In genomic region chr5:12570688-12571087, GRCh38 we compare ENCODE assay signal across 25 cellular contexts.
DNase-seq lines count a peak whose midpoint lies in the region; ATAC-seq, FAIRE-seq and TF ChIP-seq lines count a peak whose summit lies in the region.
"Had no signal": no experiment of that assay in that cellular context is flagged by ENCODE, and none has a peak within 500 bp of the region (broad histone marks: within the 10 kb centered on the region; RNA-seq: fewer than 3 reads in every experiment).

No MANE protein-coding gene starts in this region.

- no peak overlapping the region for H3K4me3 Mint-ChIP-seq in progenitor cell of endocrine pancreas (ENCODE audit: low read depth)
- H3K4me3 Mint-ChIP-seq: CD14-positive monocyte; CD4-positive, alpha-beta T cell; CD8-positive, alpha-beta memory T cell had no signal

- ATAC-seq in sciatic nerve = no peak
- ATAC-seq: A549, HCT116 had no signal

- no peaks in the 10 kb centered on the region for H3K27me3 Mint-ChIP-seq in progenitor cell of endocrine pancreas
- H3K27me3 Mint-ChIP-seq: CD4-positive, alpha-beta T cell; CD8-positive, alpha-beta memory T cell had no signal

- TF ChIP-seq CTCF in progenitor cell of endocrine pancreas (IDR thresholded peaks at IDR 0.05; ENCODE audit: unreplicated experiment) = no peak

- H3K27ac Mint-ChIP-seq in progenitor cell of endocrine pancreas = peak overlapping the region; percentile 56
- H3K27ac Mint-ChIP-seq: CD14-positive monocyte; CD4-positive, alpha-beta T cell had no signal

- H3K4me1 Mint-ChIP-seq in progenitor cell of endocrine pancreas (ENCODE audit: low read depth) = peaks cover 10% of the 10 kb centered on the region
- H3K4me1 Mint-ChIP-seq: CD14-positive monocyte; CD8-positive, alpha-beta memory T cell had no signal

- DNase-seq in HS-27A (ENCODE audit: low read depth) (peak; percentile 2), HTR-8/SVneo (ENCODE audit: insufficient read length, low spot score) (peak; percentile 7), astrocyte of the hippocampus (ENCODE audit: low read depth, low spot score) (peak; percentile 0), progenitor cell of endocrine pancreas (ENCODE audit: low spot score, unreplicated experiment) (no peak), HCEC 1CT (no peak), sciatic nerve (ENCODE audit: low spot score) (no peak)
- DNase-seq in stimulated activated CD4-positive, alpha-beta T cell treated with anti-CD3 and anti-CD28 coated beads, Interleukin-1b, Interleukin-23, amount 100 ng/mL, for 48 hours = no peak
- DNase-seq: 8988T; ACHN; AML-193; BE2C; CD4-positive, alpha-beta T cell; CD8-positive, alpha-beta memory T cell; DMS 273 treated with DMSO at 0.1 percent for 48 hours; DMS79; EL; GF-D8; GM23248; H7 had no signal

- H3K36me3 Mint-ChIP-seq in progenitor cell of endocrine pancreas (ENCODE audit: insufficient read depth) = no peaks in the 10 kb centered on the region
- H3K36me3 Mint-ChIP-seq: CD14-positive monocyte; CD8-positive, alpha-beta memory T cell had no signal

- peaks cover under 1% of the 10 kb centered on the region for H3K9me3 Mint-ChIP-seq in progenitor cell of endocrine pancreas (ENCODE audit: low read depth)

- intact Hi-C loops in sciatic nerve (cut with DNase I) = no loop called here

- no peak for FAIRE-seq in HTR-8/SVneo (lab: Jason Lieb, UNC)
- FAIRE-seq: A549, GM12891, GM18507, H1 had no signal

Comparison
In these comparisons a context has a peak if more than half of its experiments do, and no peak if none do; other contexts are left out.
1. DNase-seq: peak in HS-27A (single experiment), HTR-8/SVneo (single experiment) and astrocyte of the hippocampus (single experiment); none in progenitor cell of endocrine pancreas (single experiment), stimulated activated CD4-positive, alpha-beta T cell treated with anti-CD3 and anti-CD28 coated beads, Interleukin-1b, Interleukin-23, amount 100 ng/mL, for 48 hours (single experiment), HCEC 1CT (single experiment) and sciatic nerve (single experiment).